ENCODE assay signal across 34 cellular contexts in the genomic region with DNA sequence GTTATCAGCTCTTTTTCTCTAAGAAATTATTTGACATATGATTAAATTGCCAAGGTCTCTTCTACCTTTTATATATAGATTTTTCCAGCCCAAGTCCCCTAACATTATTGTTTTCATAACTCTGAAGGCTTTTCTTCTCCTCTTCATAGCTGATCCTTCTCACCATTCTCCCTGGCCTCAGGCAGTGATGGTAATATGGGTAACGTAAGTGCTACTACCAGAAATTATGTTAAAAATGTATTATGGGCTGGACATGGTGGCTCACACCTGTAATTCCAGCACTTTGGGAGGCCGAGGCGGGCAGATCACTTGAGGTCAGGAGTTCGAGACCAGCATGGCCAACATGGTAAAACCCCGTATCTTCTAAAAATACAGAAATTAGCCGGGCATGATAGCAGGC.
"Had no signal": no experiment of that assay in that cellular context is flagged by ENCODE, and none has a peak within 500 bp of the region (broad histone marks: within the 10 kb centered on the region; RNA-seq: fewer than 3 reads in every experiment).

No MANE protein-coding gene starts in this region.

- DNase-seq: activated CD4-positive, alpha-beta memory T cell treated with anti-CD3 and anti-CD28 coated beads for 36 hours; activated CD4-positive, alpha-beta T cell treated with anti-CD3 and anti-CD28 coated beads for 36 hours; activated CD4-positive, alpha-beta T cell treated with anti-CD3 and anti-CD28 coated beads, Interleukin-2, amount 10 ng/mL, durations not matched to agents 24 days and 14 days; activated CD4-positive, CD25-positive, alpha-beta regulatory T cell; activated CD4-positive, CD25-positive, alpha-beta regulatory T cell treated with anti-CD3 and anti-CD28 coated beads, Interleukin-2, amount 50 U/mL, for 72 hours; activated CD8-positive, alpha-beta memory T cell treated with anti-CD3 and anti-CD28 coated beads, Interleukin-2, amount 50 U/mL, for 48 hours; activated gamma-delta T cell; activated naive CD4-positive, alpha-beta T cell; activated naive CD4-positive, alpha-beta T cell treated with anti-CD3 and anti-CD28 coated beads, Interleukin-2, amount 10 ng/mL, durations not matched to agents 7 days and 5 days; activated naive CD8-positive, alpha-beta T cell treated with anti-CD3 and anti-CD28 coated beads, Interleukin-2, amount 10 ng/mL, durations not matched to agents 7 days and 5 days; activated T-cell treated with anti-CD3 and anti-CD28 coated beads for 4 hours; activated T-cell treated with anti-CD3 and anti-CD28 coated beads, Interleukin-2, amount 50 U/mL, for 24 hours; activated T-cell treated with anti-CD3 and anti-CD28 coated beads, Interleukin-2, amount 50 U/mL, for 72 hours; central memory CD4-positive, alpha-beta T cell; cerebellar nuclear complex; colonic mucosa; dorsolateral prefrontal cortex; effector memory CD4-positive, alpha-beta T cell; endodermal cell; foreskin keratinocyte; gastrocnemius medialis; glutamatergic neuron; SW 1271; T-cell; T1000; WERI-Rb-1 had no signal

- H3K27ac Mint-ChIP-seq: activated CD4-positive, alpha-beta memory T cell treated with anti-CD3 and anti-CD28 coated beads for 36 hours; activated CD4-positive, alpha-beta T cell treated with anti-CD3 and anti-CD28 coated beads for 36 hours; activated CD4-positive, alpha-beta T cell treated with anti-CD3 and anti-CD28 coated beads, Interleukin-2, amount 10 ng/mL, durations not matched to agents 24 days and 14 days; activated naive CD4-positive, alpha-beta T cell treated with anti-CD3 and anti-CD28 coated beads, Interleukin-2, amount 10 ng/mL, durations not matched to agents 7 days and 5 days; activated naive CD4-positive, alpha-beta T cell treated with anti-CD3 and anti-CD28 coated beads, Interleukin-2, amount 50 U/mL, for 72 hours; activated naive CD8-positive, alpha-beta T cell treated with anti-CD3 and anti-CD28 coated beads, Interleukin-2, amount 10 ng/mL, durations not matched to agents 7 days and 5 days; activated T-cell treated with anti-CD3 and anti-CD28 coated beads, Interleukin-2, amount 50 U/mL, for 24 hours; activated T-cell treated with anti-CD3 and anti-CD28 coated beads, Interleukin-2, amount 50 U/mL, for 72 hours; dendritic cell treated with granulocyte-macrophage colony-stimulating factor and Interleukin-4, amounts not matched to agents 40 ng/mL and 50 ng/mL, for 4 days; endodermal cell; T-helper 1 cell treated with Interleukin-12 subunit alpha and Interleukin-12 subunit beta and Interleukin-4 antibody, amounts not matched to agents 30 μg/mL and 1 μg/mL, for 36 hours had no signal

- H3K36me3 Mint-ChIP-seq: activated CD4-positive, alpha-beta memory T cell treated with anti-CD3 and anti-CD28 coated beads for 36 hours; activated naive CD8-positive, alpha-beta T cell treated with anti-CD3 and anti-CD28 coated beads, Interleukin-2, amount 10 ng/mL, durations not matched to agents 7 days and 5 days; brain; T-cell had no signal

- H3K4me3 ChIP-seq: ascending aorta, breast epithelium, cardiac muscle cell, colonic mucosa, dorsolateral prefrontal cortex, esophagus muscularis mucosa, gastrocnemius medialis had no signal

- H3K36me3 ChIP-seq: ascending aorta, breast epithelium, cardiac muscle cell, colonic mucosa, esophagus muscularis mucosa, gastrocnemius medialis, WERI-Rb-1 had no signal

- H3K9me3 Mint-ChIP-seq: activated CD4-positive, alpha-beta memory T cell treated with anti-CD3 and anti-CD28 coated beads for 36 hours; activated CD4-positive, alpha-beta T cell treated with anti-CD3 and anti-CD28 coated beads, Interleukin-2, amount 10 ng/mL, durations not matched to agents 24 days and 14 days; activated naive CD4-positive, alpha-beta T cell treated with anti-CD3 and anti-CD28 coated beads, Interleukin-2, amount 10 ng/mL, durations not matched to agents 7 days and 5 days; activated naive CD4-positive, alpha-beta T cell treated with anti-CD3 and anti-CD28 coated beads, Interleukin-2, amount 50 U/mL, for 72 hours; activated naive CD8-positive, alpha-beta T cell treated with anti-CD3 and anti-CD28 coated beads, Interleukin-2, amount 10 ng/mL, durations not matched to agents 7 days and 5 days; activated T-cell treated with anti-CD3 and anti-CD28 coated beads, Interleukin-2, amount 50 U/mL, for 24 hours; activated T-cell treated with anti-CD3 and anti-CD28 coated beads, Interleukin-2, amount 50 U/mL, for 72 hours; endodermal cell; T-cell; T-helper 1 cell treated with Interleukin-12 subunit alpha and Interleukin-12 subunit beta and Interleukin-4 antibody, amounts not matched to agents 30 μg/mL and 1 μg/mL, for 36 hours had no signal

- ATAC-seq: activated CD4-positive, alpha-beta T cell treated with anti-CD3 and anti-CD28 coated beads for 36 hours; activated T-cell treated with anti-CD3 and anti-CD28 coated beads, Interleukin-2, amount 50 U/mL, for 72 hours; foreskin keratinocyte; gastrocnemius medialis; T-cell had no signal

- H3K4me3 Mint-ChIP-seq: activated CD4-positive, alpha-beta memory T cell treated with anti-CD3 and anti-CD28 coated beads for 36 hours; activated CD4-positive, alpha-beta T cell treated with anti-CD3 and anti-CD28 coated beads for 36 hours; activated CD4-positive, alpha-beta T cell treated with anti-CD3 and anti-CD28 coated beads, Interleukin-2, amount 10 ng/mL, durations not matched to agents 24 days and 14 days; activated naive CD4-positive, alpha-beta T cell treated with anti-CD3 and anti-CD28 coated beads, Interleukin-2, amount 10 ng/mL, durations not matched to agents 7 days and 5 days; activated naive CD8-positive, alpha-beta T cell treated with anti-CD3 and anti-CD28 coated beads, Interleukin-2, amount 10 ng/mL, durations not matched to agents 7 days and 5 days; activated T-cell treated with anti-CD3 and anti-CD28 coated beads, Interleukin-2, amount 50 U/mL, for 24 hours; activated T-cell treated with anti-CD3 and anti-CD28 coated beads, Interleukin-2, amount 50 U/mL, for 72 hours; brain; dendritic cell treated with granulocyte-macrophage colony-stimulating factor and Interleukin-4, amounts not matched to agents 40 ng/mL and 50 ng/mL, for 4 days; endodermal cell; T-cell; T-helper 1 cell treated with Interleukin-12 subunit alpha and Interleukin-12 subunit beta and Interleukin-4 antibody, amounts not matched to agents 30 μg/mL and 1 μg/mL, for 36 hours had no signal

- H3K27ac ChIP-seq: ascending aorta, cardiac muscle cell, colonic mucosa, dorsolateral prefrontal cortex, esophagus muscularis mucosa, foreskin keratinocyte, gastrocnemius medialis, WERI-Rb-1 had no signal

- H3K9me3 ChIP-seq: ascending aorta, breast epithelium, colonic mucosa, esophagus muscularis mucosa, gastrocnemius medialis had no signal
